10 cellular contexts compared by ENCODE assay signal in the genomic region with DNA sequence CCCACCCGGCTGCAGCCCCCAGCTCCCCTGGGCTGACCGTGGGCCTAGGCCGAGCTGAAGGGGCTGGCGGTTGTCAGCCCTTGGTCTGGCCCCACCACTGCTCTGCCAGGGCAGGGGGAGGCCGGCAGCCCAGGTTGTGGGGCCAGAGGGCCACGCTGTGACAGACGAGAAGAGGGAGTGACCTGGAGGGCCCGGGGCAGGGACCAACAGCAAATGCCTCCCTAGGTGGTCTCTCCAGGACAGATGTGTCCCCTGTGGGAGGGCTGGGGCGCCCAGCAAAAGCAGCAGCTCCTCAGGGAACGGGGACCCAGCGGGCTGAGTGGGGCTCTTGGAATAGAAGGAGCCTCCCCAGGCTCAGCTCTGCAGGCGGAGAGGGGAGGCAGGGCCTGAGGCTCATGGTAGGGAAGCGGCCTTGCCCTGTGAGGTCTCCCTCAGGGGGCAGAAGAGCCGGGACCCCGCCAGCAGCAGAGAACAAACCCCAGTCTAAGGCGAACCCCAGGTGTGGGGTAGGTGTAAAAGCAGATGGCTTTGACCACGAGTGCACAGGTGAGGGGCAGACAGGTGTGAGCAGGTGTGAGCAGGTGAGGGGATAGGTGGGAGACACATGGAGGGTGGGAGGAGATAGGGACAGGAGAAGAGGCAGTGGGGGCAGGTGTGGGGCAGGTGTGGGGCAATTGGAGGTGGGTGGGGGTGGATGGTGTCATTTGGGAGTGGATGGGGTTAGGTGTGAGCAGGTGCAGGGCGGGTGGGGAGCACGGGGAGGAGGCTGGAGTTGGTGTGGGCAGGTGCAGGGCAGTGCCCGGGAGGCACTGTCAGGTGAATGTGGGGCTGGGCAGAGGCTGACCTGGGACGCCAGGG. TPM values are rescaled to one million over a fixed set of nuclear protein-coding genes. Genes with fewer than 3 reads are reported as not detected.
A peak's percentile ranks its signal among the peaks of the same experiment; 100 is the strongest.
DNase-seq lines count a peak whose midpoint lies in the region; ATAC-seq and TF ChIP-seq lines count a peak whose summit lies in the region.
"Had no signal": no experiment of that assay in that cellular context is flagged by ENCODE, and none has a peak within 500 bp of the region (broad histone marks: within the 10 kb centered on the region; RNA-seq: fewer than 3 reads in every experiment).

No MANE protein-coding gene starts in this region.

- H3K36me3 ChIP-seq in osteoblast (ENCODE audit: insufficient read depth, low read length), result peaks cover 5% of the 10 kb centered on the region

- DNase-seq in T-helper 2 cell treated with Interferon-gamma antibody and Interleukin-4, amounts not matched to agents 5 μg/mL and 100 μg/mL, for 36 hours (ENCODE audit: low spot score), result no peak
- DNase-seq in T-helper 2 cell (no peak), COLO668 (lab: John Stamatoyannopoulos, UW; ENCODE audit: unreplicated experiment) (peak; percentile 59), osteoblast (ENCODE audit: insufficient read length, low spot score, missing footprints) (peak; percentile 55)
- peak; percentile 1 for DNase-seq in effector CD4-positive, alpha-beta T cell
- DNase-seq: Kasumi-1, NCI-H1930 had no signal

- no peak for TF ChIP-seq CTCF in osteoblast (IDR thresholded peaks at IDR 0.05; ENCODE audit: extremely low read depth, low read depth, low read length)

- ATAC-seq in HG02981 (IDR thresholded peaks at IDR 0.05; ENCODE audit: unreplicated experiment) (no peak), HG03025 (IDR thresholded peaks at IDR 0.05; ENCODE audit: low FRiP score, unreplicated experiment) (no peak), HG02610 (IDR thresholded peaks at IDR 0.05; ENCODE audit: unreplicated experiment) (no peak)

- H3K36me3 Mint-ChIP-seq in T-helper 2 cell treated with Interferon-gamma antibody and Interleukin-4, amounts not matched to agents 5 μg/mL and 100 μg/mL, for 36 hours (ENCODE audit: low read depth), result peaks cover 18% of the 10 kb centered on the region

- peaks cover 9% of the 10 kb centered on the region for H3K4me1 ChIP-seq in osteoblast (ENCODE audit: insufficient read depth, low read length)

- H3K27me3 ChIP-seq in osteoblast (ENCODE audit: insufficient read depth, low read length), result no peaks in the 10 kb centered on the region

- H3K27me3 Mint-ChIP-seq in T-helper 2 cell treated with Interferon-gamma antibody and Interleukin-4, amounts not matched to agents 5 μg/mL and 100 μg/mL, for 36 hours (ENCODE audit: low read depth), result no peaks in the 10 kb centered on the region

- H3K9me3 Mint-ChIP-seq in T-helper 2 cell treated with Interferon-gamma antibody and Interleukin-4, amounts not matched to agents 5 μg/mL and 100 μg/mL, for 36 hours, result no peaks in the 10 kb centered on the region

- peak overlapping the region; percentile 10 for H3K27ac Mint-ChIP-seq in T-helper 2 cell treated with Interferon-gamma antibody and Interleukin-4, amounts not matched to agents 5 μg/mL and 100 μg/mL, for 36 hours

- no peak overlapping the region for H3K27ac ChIP-seq in osteoblast (ENCODE audit: low read depth, low read length)

- H3K4me2 ChIP-seq in osteoblast (ENCODE audit: insufficient read depth, low read length), result no peak overlapping the region

- H4K20me1 ChIP-seq in osteoblast (ENCODE audit: insufficient read depth, low read length), result peaks cover 11% of the 10 kb centered on the region

- no peak overlapping the region for H3K4me3 ChIP-seq in osteoblast (ENCODE audit: insufficient read depth, low read length)

- H2AFZ ChIP-seq in osteoblast (ENCODE audit: low read length), result no peak overlapping the region

- H3K9me3 ChIP-seq in osteoblast (ENCODE audit: low read depth, low read length), result no peaks in the 10 kb centered on the region

- H3K4me3 Mint-ChIP-seq in T-helper 2 cell treated with Interferon-gamma antibody and Interleukin-4, amounts not matched to agents 5 μg/mL and 100 μg/mL, for 36 hours, result no peak overlapping the region

- no peaks in the 10 kb centered on the region for H3K79me2 ChIP-seq in osteoblast (ENCODE audit: insufficient read depth, low read length)

- H3K4me1 Mint-ChIP-seq in T-helper 2 cell treated with Interferon-gamma antibody and Interleukin-4, amounts not matched to agents 5 μg/mL and 100 μg/mL, for 36 hours (ENCODE audit: low read depth), result peaks cover 22% of the 10 kb centered on the region

RNA-seq across cellular contexts. Expression of a gene that starts 34.1 kb away (rescaled TPM):
- total RNA-seq in osteoblast, result 29.8 and 38.7 TPM in 2 replicates

RNA-seq across cellular contexts. Expression of a gene that starts 42.4 kb away (rescaled TPM):
- total RNA-seq in osteoblast, result 246 and 262 TPM in 2 replicates

Comparison
In these comparisons a context has a peak if more than half of its experiments do, and no peak if none do; other contexts are left out.
1. DNase-seq: peak in COLO668 (single experiment), effector CD4-positive, alpha-beta T cell (single experiment) and osteoblast (single experiment); none in T-helper 2 cell treated with Interferon-gamma antibody and Interleukin-4, amounts not matched to agents 5 μg/mL and 100 μg/mL, for 36 hours (single experiment) and T-helper 2 cell (0 of 5).